In the genomic region with DNA sequence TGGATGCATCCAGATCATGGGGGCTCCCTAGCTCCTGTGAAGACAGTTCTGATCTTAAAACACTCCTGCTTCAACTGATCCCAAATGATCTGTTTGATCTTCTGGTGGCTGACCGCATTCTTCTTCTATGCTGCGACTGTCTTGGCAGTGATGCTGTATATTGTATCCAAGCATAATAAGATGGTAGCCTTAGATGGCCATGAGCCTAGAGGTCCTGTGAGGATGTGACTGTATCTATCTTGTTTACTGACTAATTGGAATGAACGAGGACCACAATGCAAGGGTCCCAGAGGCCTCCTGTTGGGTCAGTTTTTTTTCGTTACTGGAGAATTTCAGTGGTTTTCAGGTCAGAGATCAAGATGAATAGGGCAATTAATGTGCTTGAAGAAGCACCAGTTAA, we compare ENCODE assay signal across 2 cellular contexts.
TF ChIP-seq lines count a peak whose summit lies in the region.

No MANE protein-coding gene starts in this region.

TF ChIP-seq in IMR-90, 13 proteins besides CTCF, POLR2A, EP300 and RAD21:
- TF ChIP-seq RCOR1 (IDR thresholded peaks at IDR 0.05; ENCODE audit: insufficient replicate concordance, low read length) (no peak), MAZ (IDR thresholded peaks at IDR 0.05; ENCODE audit: borderline replicate concordance, low read depth, low read length) (no peak), RFX5 (IDR thresholded peaks at IDR 0.05; ENCODE audit: low read depth, low read length) (no peak), NFE2L2 (IDR thresholded peaks at IDR 0.05; ENCODE audit: low read depth, low read length) (no peak), CHD1 (IDR thresholded peaks at IDR 0.05; ENCODE audit: low read depth, low read length) (no peak)

TF ChIP-seq in GM12878, 131 proteins besides CTCF, POLR2A, EP300 and RAD21:
- TF ChIP-seq MEF2B (IDR thresholded peaks at IDR 0.05; ENCODE audit: partially characterized antibody, poor library complexity, severe bottlenecking) (no peak), NR2F1 (conservative IDR thresholded peaks at IDR 0.05) (peak; percentile 75)
